Comparison of ENCODE assay signal across 13 cellular contexts in genomic region chr5:127231118-127231517, GRCh38. TPM values are rescaled to one million over a fixed set of nuclear protein-coding genes. Genes with fewer than 3 reads are reported as not detected.
"Had no signal": no experiment of that assay in that cellular context is flagged by ENCODE, and none has a peak within 500 bp of the region (broad histone marks: within the 10 kb centered on the region; RNA-seq: fewer than 3 reads in every experiment).

No MANE protein-coding gene starts in this region.

- H3K9me3 ChIP-seq: neutrophil, right atrium auricular region, stomach, thoracic aorta, uterus had no signal

- H3K4me1 ChIP-seq: right atrium auricular region, uterus had no signal

- H3K36me3 ChIP-seq: neutrophil, right atrium auricular region, stomach, thoracic aorta, uterus had no signal

- H3K27ac ChIP-seq: foreskin keratinocyte, neutrophil, right atrium auricular region, SK-N-MC, stomach, thoracic aorta, uterus had no signal

- H3K27me3 Mint-ChIP-seq: T-helper 17 cell had no signal

- H3K4me3 Mint-ChIP-seq: activated T-helper 1 cell treated with anti-CD3 and anti-CD28 coated beads, Interleukin-12 subunit alpha, Interleukin-12 subunit beta, Interleukin-2, Interleukin-4 antibody, amounts not matched to agents 30 ng/mL and 10 ng/mL and 1 ng/mL, durations not matched to agents 14 hours and 24 hours and 36 hours had no signal

- H3K4me3 ChIP-seq: right atrium auricular region, SK-N-MC, stomach, thoracic aorta, uterus had no signal

- H3K36me3 Mint-ChIP-seq: WTC11 had no signal

- H3K9me3 Mint-ChIP-seq: activated T-helper 1 cell treated with anti-CD3 and anti-CD28 coated beads, Interleukin-12 subunit alpha, Interleukin-12 subunit beta, Interleukin-2, Interleukin-4 antibody, amounts not matched to agents 30 ng/mL and 10 ng/mL and 1 ng/mL, durations not matched to agents 14 hours and 24 hours and 36 hours had no signal

- H3K27ac Mint-ChIP-seq: activated T-helper 1 cell treated with anti-CD3 and anti-CD28 coated beads, Interleukin-12 subunit alpha, Interleukin-12 subunit beta, Interleukin-2, Interleukin-4 antibody, amounts not matched to agents 30 ng/mL and 10 ng/mL and 1 ng/mL, durations not matched to agents 14 hours and 24 hours and 36 hours; WTC11 had no signal

- DNase-seq: activated naive CD4-positive, alpha-beta T cell treated with anti-CD3 and anti-CD28 coated beads, Interleukin-2, amount 50 U/mL, for 16 hours; anterior cingulate cortex; foreskin keratinocyte; small intestine; stomach; T-helper 17 cell; uterus had no signal

- H3K27me3 ChIP-seq: right atrium auricular region, stomach, uterus had no signal

- ATAC-seq: foreskin keratinocyte, T-helper 17 cell, WTC11 had no signal

RNA-seq across cellular contexts. Expression of gene MEGF10, which starts 59.5 kb away (rescaled TPM):
- total RNA-seq: activated T-helper 1 cell treated with anti-CD3 and anti-CD28 coated beads, Interleukin-12 subunit alpha, Interleukin-12 subunit beta, Interleukin-2, Interleukin-4 antibody, amounts not matched to agents 30 ng/mL and 10 ng/mL and 1 ng/mL, durations not matched to agents 14 hours and 24 hours and 36 hours; foreskin keratinocyte; T-helper 17 cell had no signal
- polyA plus RNA-seq: foreskin keratinocyte had no signal
